ENCODE assay signal across 21 cellular contexts in the genomic region with DNA sequence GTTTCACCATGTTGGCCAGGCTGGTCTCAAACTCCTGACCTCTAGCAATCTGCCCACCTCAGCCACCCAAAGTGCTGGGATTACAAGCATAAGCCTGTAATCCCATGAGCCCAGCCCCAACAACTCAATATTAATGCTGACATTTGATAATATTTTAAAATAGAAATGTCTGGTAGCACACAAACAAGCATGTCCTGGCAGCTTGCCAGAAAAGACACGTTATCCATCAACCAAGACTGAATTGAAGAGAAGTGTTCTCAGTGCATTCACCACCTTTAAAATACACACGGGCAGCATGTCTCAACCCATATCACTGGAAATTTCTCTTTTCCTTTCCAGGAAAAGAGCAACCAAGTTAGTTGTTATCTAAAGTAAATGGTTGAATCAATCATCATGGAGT. TPM values are rescaled to one million over a fixed set of nuclear protein-coding genes. Genes with fewer than 3 reads are reported as not detected.
DNase-seq lines count a peak whose midpoint lies in the region; FAIRE-seq and TF ChIP-seq lines count a peak whose summit lies in the region.
"Had no signal": no experiment of that assay in that cellular context is flagged by ENCODE, and none has a peak within 500 bp of the region (broad histone marks: within the 10 kb centered on the region; RNA-seq: fewer than 3 reads in every experiment).

No MANE protein-coding gene starts in this region.

- no peak overlapping the region for H3K9ac ChIP-seq in trophoblast cell (ENCODE audit: low read length)
- H3K9ac ChIP-seq in GM23248: no peak overlapping the region
- H3K9ac ChIP-seq: parathyroid adenoma had no signal

- no peak overlapping the region for H3K23ac ChIP-seq in trophoblast cell (ENCODE audit: low read length)

- H3K36me3 ChIP-seq in bronchial epithelial cell (ENCODE audit: control insufficient read depth, insufficient read depth, low read length) (no peaks in the 10 kb centered on the region), trophoblast cell (ENCODE audit: control insufficient read depth in 1 of 2, insufficient read depth in 2 of 2, low read length in 2 of 2) (no peaks in the 10 kb centered on the region), GM23248 (ENCODE audit: low read depth) (no peaks in the 10 kb centered on the region)
- H3K36me3 ChIP-seq: gastrocnemius medialis, sigmoid colon had no signal

- H3K14ac ChIP-seq in trophoblast cell (ENCODE audit: low read length): no peak overlapping the region

- H3K4me1 ChIP-seq in trophoblast cell (ENCODE audit: control insufficient read depth in 1 of 2, insufficient read depth in 2 of 2, low read length in 2 of 2): no peaks in the 10 kb centered on the region
- H3K4me1 ChIP-seq in GM23248 (ENCODE audit: insufficient read depth): no peaks in the 10 kb centered on the region
- H3K4me1 ChIP-seq: parathyroid adenoma, testis had no signal

- H3K4me2 ChIP-seq in trophoblast cell (ENCODE audit: low read length) (no peak overlapping the region), GM23248 (ENCODE audit: unreplicated experiment) (no peak overlapping the region)

- H4K91ac ChIP-seq in trophoblast cell (ENCODE audit: low read depth, low read length): no peak overlapping the region

- H2AFZ ChIP-seq in trophoblast cell (ENCODE audit: insufficient read depth, low read length, poor library complexity): no peak overlapping the region
- H2AFZ ChIP-seq in GM23248: no peak overlapping the region
- H2AFZ ChIP-seq: parathyroid adenoma had no signal

- H3K79me2 ChIP-seq in trophoblast cell (ENCODE audit: control insufficient read depth, insufficient read depth, low read length, poor library complexity) (no peaks in the 10 kb centered on the region), GM23248 (ENCODE audit: insufficient read depth) (peaks cover 64% of the 10 kb centered on the region)
- H3K79me2 ChIP-seq: parathyroid adenoma had no signal

- H3K18ac ChIP-seq in trophoblast cell (ENCODE audit: low read length): no peak overlapping the region

- H3K79me1 ChIP-seq in trophoblast cell (ENCODE audit: low read length): no peaks in the 10 kb centered on the region

- H3K27ac ChIP-seq in trophoblast cell (ENCODE audit: low read depth, low read length) (no peak overlapping the region), GM23248 (no peak overlapping the region)
- H3K27ac ChIP-seq: gastrocnemius medialis, parathyroid adenoma, sigmoid colon, testis had no signal

- no peak overlapping the region for H3K4me3 ChIP-seq in bronchial epithelial cell (ENCODE audit: low read depth, low read length)
- H3K4me3 ChIP-seq in trophoblast cell (ENCODE audit: low read depth, low read length): no peak overlapping the region
- H3K4me3 ChIP-seq in GM23248: no peak overlapping the region
- H3K4me3 ChIP-seq: gastrocnemius medialis, sigmoid colon, testis had no signal

- H3K9me3 ChIP-seq in trophoblast cell (ENCODE audit: insufficient read depth, low read depth, low read length): no peaks in the 10 kb centered on the region
- H3K9me3 ChIP-seq in GM23248 (ENCODE audit: low read depth): no peaks in the 10 kb centered on the region
- H3K9me3 ChIP-seq: gastrocnemius medialis, sigmoid colon, testis had no signal

- H3F3A ChIP-seq in GM23248 (ENCODE audit: insufficient read depth): no peaks in the 10 kb centered on the region

- no peak overlapping the region for H2BK5ac ChIP-seq in trophoblast cell (ENCODE audit: low read depth, low read length, poor library complexity)

- no peak overlapping the region for H4K8ac ChIP-seq in trophoblast cell (ENCODE audit: low read depth, low read length)

- H3K27me3 ChIP-seq in bronchial epithelial cell (ENCODE audit: control insufficient read depth, insufficient read depth, low read length) (no peaks in the 10 kb centered on the region), trophoblast cell (ENCODE audit: insufficient read depth, low read length) (no peaks in the 10 kb centered on the region), GM23248 (replicated peaks; ENCODE audit: insufficient read depth) (no peaks in the 10 kb centered on the region)
- H3K27me3 ChIP-seq: gastrocnemius medialis, sigmoid colon, testis had no signal

- no peak overlapping the region for H4K12ac ChIP-seq in trophoblast cell (ENCODE audit: low read depth, low read length)

- FAIRE-seq in bronchial epithelial cell (lab: Jason Lieb, UNC): no peak

- H3K4ac ChIP-seq in trophoblast cell (ENCODE audit: low read depth, low read length): no peak overlapping the region

- no peak overlapping the region for H2AK5ac ChIP-seq in trophoblast cell (ENCODE audit: low read length)

- TF ChIP-seq CTCF in bronchial epithelial cell (IDR thresholded peaks at IDR 0.05; ENCODE audit: insufficient read depth, low read length, severe bottlenecking): no peak

- H2BK12ac ChIP-seq in trophoblast cell (ENCODE audit: low read length): no peak overlapping the region

- peak; percentile 3 for DNase-seq in NCI-H2227 (lab: John Stamatoyannopoulos, UW; ENCODE audit: unreplicated experiment)
- no peak for DNase-seq in NCI-H2227 treated with DMSO at 0.1 percent for 48 hours (lab: John Stamatoyannopoulos, UW)
- DNase-seq in NCI-H2107 treated with DMSO at 0.1 percent for 48 hours (lab: John Stamatoyannopoulos, UW; ENCODE audit: unreplicated experiment): peak; percentile 35
- DNase-seq in bronchial epithelial cell (ENCODE audit: low read depth): peak; percentile 18
- DNase-seq in renal cortical epithelial cell (ENCODE audit: low read depth): peak; percentile 44
- DNase-seq in NCI-H1694 treated with DMSO at 0.1 percent for 48 hours (lab: John Stamatoyannopoulos, UW): no peak
- DNase-seq in trophoblast cell: no peak
- DNase-seq in GM23248: no peak
- DNase-seq: activated CD4-positive, alpha-beta T cell treated with anti-CD3 and anti-CD28 coated beads, Interleukin-2, amount 10 ng/mL, durations not matched to agents 7 days and 5 days; activated CD8-positive, alpha-beta memory T cell treated with anti-CD3 and anti-CD28 coated beads, Interleukin-2, amount 50 U/mL, for 4 hours; activated naive CD8-positive, alpha-beta T cell treated with anti-CD3 and anti-CD28 coated beads, Interleukin-2, amount 10 ng/mL, durations not matched to agents 7 days and 5 days; effector memory CD4-positive, alpha-beta T cell; gastrocnemius medialis; H9; NCI-H187 treated with DMSO at 0.1 percent for 48 hours; NCI-H526 treated with DMSO at 0.1 percent for 48 hours; PC-3; sigmoid colon; T-helper 17 cell; testis had no signal

- no peak overlapping the region for H2BK120ac ChIP-seq in trophoblast cell (ENCODE audit: insufficient read depth, low read length, poor library complexity)

- H4K20me1 ChIP-seq in GM23248 (ENCODE audit: insufficient read depth): no peaks in the 10 kb centered on the region; the same call in 1 of the 2 replicates

- no peaks in the 10 kb centered on the region for H3K9me2 ChIP-seq in GM23248 (ENCODE audit: insufficient read depth)

- in situ Hi-C loops in GM23248 (cut with MboI): no loop called here

- WGBS in trophoblast cell (ENCODE audit: extremely low coverage, insufficient coverage, insufficient read length): no CpG with 5 or more reads among the region's 2 CpGs
- WGBS in GM23248 (ENCODE audit: low coverage in 1 of 2, low lambda C conversion rate in 2 of 2, missing lambda C conversion rate in 2 of 2), 2 experiments: 82 to 84% methylated on average over 2 of the region's 2 CpGs

RNA-seq across cellular contexts. Expression of gene LHFPL6, which starts 25.2 kb away (rescaled TPM):
- total RNA-seq in bronchial epithelial cell (5.3 and 5.5 TPM in 2 replicates), renal cortical epithelial cell (14.1 and 17.9 TPM in 2 replicates)
- 21.6 and 22.3 TPM in 2 replicates for polyA plus RNA-seq in trophoblast cell (2013)
- 74.4 and 91.2 TPM in 2 replicates for total RNA-seq in GM23248 (2014; rRNA removed; shearing (Covaris generic))
- polyA plus RNA-seq in GM23248 (2016; fragmentation: Nextera tagmentation; extraction: Ambion mirVana): 111 and 117 TPM in 2 replicates

Comparison
In these comparisons a context has a peak if more than half of its experiments do, and no peak if none do; other contexts are left out.
1. DNase-seq: peak in NCI-H2227 (single experiment), NCI-H2107 treated with DMSO at 0.1 percent for 48 hours (single experiment), bronchial epithelial cell (single experiment) and renal cortical epithelial cell (single experiment); none in NCI-H2227 treated with DMSO at 0.1 percent for 48 hours (single experiment), NCI-H1694 treated with DMSO at 0.1 percent for 48 hours (single experiment), trophoblast cell (0 of 2) and GM23248 (single experiment).